Comparison of ENCODE assay signal across 25 cellular contexts in genomic region chr2:125491663-125492062, GRCh38.
"Had no signal": no experiment of that assay in that cellular context is flagged by ENCODE, and none has a peak within 500 bp of the region (broad histone marks: within the 10 kb centered on the region; RNA-seq: fewer than 3 reads in every experiment).

No MANE protein-coding gene starts in this region.

- H3K36me3 ChIP-seq: SJSA1 had no signal

- H3K27me3 Mint-ChIP-seq: T-cell had no signal

- H3K4me1 Mint-ChIP-seq: T-cell had no signal

- FAIRE-seq: HepG2, RCC 7860 had no signal

- H3K27me3 ChIP-seq: SJSA1 had no signal

- ATAC-seq: HepG2, T-cell had no signal

- H3K36me3 Mint-ChIP-seq: T-cell had no signal

- DNase-seq: IMR-90, Kasumi-1, KG1, MV-4-11, NCI-H1048, NCI-H1105, NCI-H1417, NCI-H1436 treated with DMSO at 0.1 percent for 48 hours, NCI-H1694, NCI-H1930, NCI-H2081, NCI-H2107, NCI-H2227 treated with DMSO at 0.1 percent for 48 hours, NCI-H524, NCI-H526 treated with DMSO at 0.1 percent for 48 hours, NCI-H748 treated with DMSO at 0.1 percent for 48 hours, Right ventricle myocardium superior, RPMI8226, SIG-M5, T-cell had no signal

- H3K9me3 ChIP-seq: SJSA1 had no signal

- H3K27ac Mint-ChIP-seq: T-cell; T-helper 1 cell treated with Interleukin-12 subunit alpha and Interleukin-12 subunit beta and Interleukin-4 antibody, amounts not matched to agents 30 μg/mL and 1 μg/mL, for 36 hours had no signal

- H3K4me3 ChIP-seq: SJSA1, SK-N-MC had no signal

- H3K27ac ChIP-seq: SJSA1, SK-N-MC had no signal

- H3K4me3 Mint-ChIP-seq: T-cell; T-helper 1 cell treated with Interleukin-12 subunit alpha and Interleukin-12 subunit beta and Interleukin-4 antibody, amounts not matched to agents 30 μg/mL and 1 μg/mL, for 36 hours had no signal

- H3K4me1 ChIP-seq: SJSA1 had no signal
